1 cellular context compared by ENCODE assay signal in the genomic region with DNA sequence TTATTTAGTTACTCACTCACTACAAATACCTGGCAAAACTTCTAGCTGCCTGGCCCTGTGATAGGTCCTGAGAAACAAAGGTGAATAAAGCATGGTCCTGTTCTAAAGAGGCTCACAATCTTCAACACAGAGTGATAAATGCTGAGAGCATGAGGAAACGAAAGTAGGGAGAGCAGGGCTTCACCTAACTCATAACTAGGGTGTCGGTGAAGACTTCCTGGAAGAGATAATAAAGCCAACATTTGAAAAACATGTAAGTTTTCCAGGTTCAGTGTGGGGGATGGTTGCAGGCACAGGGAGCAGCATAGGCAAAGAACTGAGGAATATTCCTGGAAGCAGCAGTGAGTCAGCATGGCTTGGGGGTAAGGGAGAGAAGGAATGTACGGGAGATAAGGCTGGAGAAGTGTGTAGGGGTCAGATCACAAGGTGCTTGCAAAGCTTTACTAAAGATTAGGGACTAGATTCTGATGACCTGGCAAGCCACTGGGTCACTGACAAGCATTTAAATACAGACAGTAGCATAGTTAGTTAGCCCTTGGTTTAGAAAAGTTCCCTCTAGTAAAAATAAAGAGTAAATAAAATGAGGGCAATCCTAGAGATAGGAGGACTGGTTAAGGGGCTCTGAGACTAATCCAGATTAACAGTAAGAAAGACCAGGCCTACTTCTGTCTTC.
TF ChIP-seq lines count a peak whose summit lies in the region.

No MANE protein-coding gene starts in this region.

TF ChIP-seq in GM23338, 12 proteins besides CTCF, POLR2A, EP300 and RAD21:
- TF ChIP-seq, protein P1, sequence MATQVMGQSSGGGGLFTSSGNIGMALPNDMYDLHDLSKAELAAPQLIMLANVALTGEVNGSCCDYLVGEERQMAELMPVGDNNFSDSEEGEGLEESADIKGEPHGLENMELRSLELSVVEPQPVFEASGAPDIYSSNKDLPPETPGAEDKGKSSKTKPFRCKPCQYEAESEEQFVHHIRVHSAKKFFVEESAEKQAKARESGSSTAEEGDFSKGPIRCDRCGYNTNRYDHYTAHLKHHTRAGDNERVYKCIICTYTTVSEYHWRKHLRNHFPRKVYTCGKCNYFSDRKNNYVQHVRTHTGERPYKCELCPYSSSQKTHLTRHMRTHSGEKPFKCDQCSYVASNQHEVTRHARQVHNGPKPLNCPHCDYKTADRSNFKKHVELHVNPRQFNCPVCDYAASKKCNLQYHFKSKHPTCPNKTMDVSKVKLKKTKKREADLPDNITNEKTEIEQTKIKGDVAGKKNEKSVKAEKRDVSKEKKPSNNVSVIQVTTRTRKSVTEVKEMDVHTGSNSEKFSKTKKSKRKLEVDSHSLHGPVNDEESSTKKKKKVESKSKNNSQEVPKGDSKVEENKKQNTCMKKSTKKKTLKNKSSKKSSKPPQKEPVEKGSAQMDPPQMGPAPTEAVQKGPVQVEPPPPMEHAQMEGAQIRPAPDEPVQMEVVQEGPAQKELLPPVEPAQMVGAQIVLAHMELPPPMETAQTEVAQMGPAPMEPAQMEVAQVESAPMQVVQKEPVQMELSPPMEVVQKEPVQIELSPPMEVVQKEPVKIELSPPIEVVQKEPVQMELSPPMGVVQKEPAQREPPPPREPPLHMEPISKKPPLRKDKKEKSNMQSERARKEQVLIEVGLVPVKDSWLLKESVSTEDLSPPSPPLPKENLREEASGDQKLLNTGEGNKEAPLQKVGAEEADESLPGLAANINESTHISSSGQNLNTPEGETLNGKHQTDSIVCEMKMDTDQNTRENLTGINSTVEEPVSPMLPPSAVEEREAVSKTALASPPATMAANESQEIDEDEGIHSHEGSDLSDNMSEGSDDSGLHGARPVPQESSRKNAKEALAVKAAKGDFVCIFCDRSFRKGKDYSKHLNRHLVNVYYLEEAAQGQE (IDR thresholded peaks at IDR 0.05; ENCODE audit: unreplicated experiment): no peak
- TF ChIP-seq STAT1 (IDR thresholded peaks at IDR 0.05; ENCODE audit: unreplicated experiment): no peak
- TF ChIP-seq NANOG (IDR thresholded peaks at IDR 0.05; ENCODE audit: borderline replicate concordance): no peak
- no peak for TF ChIP-seq POLR2AphosphoS5 (IDR thresholded peaks at IDR 0.05; ENCODE audit: low read depth)
